Comparison of ENCODE assay signal across 1 cellular context in genomic region chr1:212255705-212256307, GRCh38.
A peak's percentile ranks its signal among the peaks of the same experiment; 100 is the strongest.
TF ChIP-seq lines count a peak whose summit lies in the region.

No MANE protein-coding gene starts in this region.

TF ChIP-seq in HepG2, 621 proteins besides CTCF, POLR2A, EP300 and RAD21 (continued from another document and continues in another):
- TF ChIP-seq SMARCE1 (IDR thresholded peaks at IDR 0.05; ENCODE audit: borderline replicate concordance) (no peak), GPBP1L1 (CRISPR knock-in tag; IDR thresholded peaks at IDR 0.05) (no peak), ZNF362 (CRISPR knock-in tag; IDR thresholded peaks at IDR 0.05; ENCODE audit: borderline replicate concordance) (no peak), ZHX2 (IDR thresholded peaks at IDR 0.05; ENCODE audit: low read depth) (no peak), ZHX2 (CRISPR knock-in tag; IDR thresholded peaks at IDR 0.05; ENCODE audit: borderline replicate concordance) (no peak), ZBTB21 (CRISPR knock-in tag; IDR thresholded peaks at IDR 0.05) (no peak), ZNF598 (CRISPR knock-in tag; IDR thresholded peaks at IDR 0.05; ENCODE audit: borderline replicate concordance) (no peak), KDM1A (CRISPR knock-in tag; IDR thresholded peaks at IDR 0.05) (no peak), RARG (CRISPR knock-in tag; IDR thresholded peaks at IDR 0.05; ENCODE audit: low read depth) (no peak), SP1 (IDR thresholded peaks at IDR 0.05) (no peak), SP1 (CRISPR knock-in tag; IDR thresholded peaks at IDR 0.05) (no peak), KLF16 (CRISPR knock-in tag; IDR thresholded peaks at IDR 0.05) (peak in 1 of 2 experiments; percentile 72; a peak in 2 of 4 replicates), ZNF564 (CRISPR knock-in tag; IDR thresholded peaks at IDR 0.05) (no peak), TFDP1 (CRISPR knock-in tag; IDR thresholded peaks at IDR 0.05; ENCODE audit: borderline replicate concordance) (peak; percentile 35; the same call in 1 of the 2 replicates), DR1 (CRISPR knock-in tag; IDR thresholded peaks at IDR 0.05) (no peak), ZFP36L1 (CRISPR knock-in tag; IDR thresholded peaks at IDR 0.05) (no peak), RBFOX2 (IDR thresholded peaks at IDR 0.05; ENCODE audit: low read depth, low read length) (peak; percentile 66), ZNF788 (CRISPR knock-in tag; IDR thresholded peaks at IDR 0.05; ENCODE audit: borderline replicate concordance) (peak; percentile 77; the same call in 1 of the 2 replicates), ZNF101 (CRISPR knock-in tag; IDR thresholded peaks at IDR 0.05; ENCODE audit: borderline replicate concordance, low read depth) (no peak), ZNF652 (CRISPR knock-in tag; IDR thresholded peaks at IDR 0.05; ENCODE audit: borderline replicate concordance, low read depth) (no peak; the same call in 1 of the 2 replicates), ZFYVE20 (CRISPR knock-in tag; IDR thresholded peaks at IDR 0.05; ENCODE audit: borderline replicate concordance, low read depth) (no peak), ZNF350 (CRISPR knock-in tag; IDR thresholded peaks at IDR 0.05; ENCODE audit: borderline replicate concordance, low read depth) (no peak), ZNF512B (CRISPR knock-in tag; IDR thresholded peaks at IDR 0.05; ENCODE audit: borderline replicate concordance) (no peak), ZNF703 (CRISPR knock-in tag; IDR thresholded peaks at IDR 0.05; ENCODE audit: borderline replicate concordance) (no peak), RARA (CRISPR knock-in tag; IDR thresholded peaks at IDR 0.05) (peak; percentile 72), JDP2 (CRISPR knock-in tag; IDR thresholded peaks at IDR 0.05; ENCODE audit: borderline replicate concordance) (no peak), NFAT5 (CRISPR knock-in tag; IDR thresholded peaks at IDR 0.05) (no peak), RBAK (CRISPR knock-in tag; IDR thresholded peaks at IDR 0.05) (no peak), SP2 (CRISPR knock-in tag; IDR thresholded peaks at IDR 0.05) (no peak), FIP1L1 (IDR thresholded peaks at IDR 0.05; ENCODE audit: borderline replicate concordance, insufficient read depth, low read depth, low read length) (no peak), ZNF124 (CRISPR knock-in tag; IDR thresholded peaks at IDR 0.05) (no peak; the same call in 1 of the 2 replicates), USF2 (IDR thresholded peaks at IDR 0.05; ENCODE audit: low read depth, low read length) (peak; percentile 73), USF2 (CRISPR knock-in tag; IDR thresholded peaks at IDR 0.05; ENCODE audit: borderline replicate concordance) (peak; percentile 83; the same call in 1 of the 2 replicates), ZSCAN25 (CRISPR knock-in tag; IDR thresholded peaks at IDR 0.05) (no peak), GATAD1 (CRISPR knock-in tag; IDR thresholded peaks at IDR 0.05) (no peak; the same call in 1 of the 2 replicates), SALL2 (CRISPR knock-in tag; IDR thresholded peaks at IDR 0.05) (no peak), FOXO1 (CRISPR knock-in tag; IDR thresholded peaks at IDR 0.05) (peak; percentile 82; the same call in 1 of the 2 replicates), AKAP8 (CRISPR knock-in tag; IDR thresholded peaks at IDR 0.05) (no peak), ZBTB8A (CRISPR knock-in tag; IDR thresholded peaks at IDR 0.05; ENCODE audit: borderline replicate concordance, low read depth) (no peak), PAX8 (CRISPR knock-in tag; IDR thresholded peaks at IDR 0.05; ENCODE audit: borderline replicate concordance) (no peak), KLF12 (CRISPR knock-in tag; IDR thresholded peaks at IDR 0.05; ENCODE audit: borderline replicate concordance) (no peak), ZNF333 (CRISPR knock-in tag; IDR thresholded peaks at IDR 0.05; ENCODE audit: borderline replicate concordance) (no peak), E2F2 (CRISPR knock-in tag; IDR thresholded peaks at IDR 0.05; ENCODE audit: borderline replicate concordance) (no peak)
